Comparison of ENCODE assay signal across 24 cellular contexts in the genomic region with DNA sequence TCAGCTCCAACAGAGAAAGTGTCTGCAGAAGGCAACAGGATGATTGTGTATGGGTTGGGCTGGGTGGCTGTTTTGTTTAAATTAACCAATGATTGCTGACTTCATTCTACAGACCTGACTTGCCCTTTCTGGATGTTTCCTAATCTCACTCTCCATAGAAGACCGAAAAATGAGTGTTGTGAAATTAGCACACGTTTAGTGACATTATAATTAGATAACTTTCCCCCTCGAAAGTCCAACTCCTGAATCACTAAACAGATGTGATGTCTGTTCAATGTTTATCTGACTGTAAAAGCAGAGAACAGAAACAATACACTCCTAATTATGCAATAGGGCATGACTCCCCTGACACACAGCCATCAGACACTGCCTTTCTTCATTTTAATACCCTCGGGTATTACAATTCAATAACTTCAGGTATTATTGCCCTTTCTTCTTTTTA.
DNase-seq lines count a peak whose midpoint lies in the region; ATAC-seq and TF ChIP-seq lines count a peak whose summit lies in the region.
"Had no signal": no experiment of that assay in that cellular context is flagged by ENCODE, and none has a peak within 500 bp of the region (broad histone marks: within the 10 kb centered on the region; RNA-seq: fewer than 3 reads in every experiment).

No MANE protein-coding gene starts in this region.

- ATAC-seq in HG02973 (IDR thresholded peaks at IDR 0.05; ENCODE audit: unreplicated experiment) (no peak), GM21723 (IDR thresholded peaks at IDR 0.05; ENCODE audit: unreplicated experiment) (no peak)
- ATAC-seq: foreskin keratinocyte, HepG2, WTC11 had no signal

- DNase-seq in HCEC 1CT (peak; percentile 74), OCI-M1 (lab: John Stamatoyannopoulos, UW) (peak; percentile 53), fibroblast of peridontal ligament (ENCODE audit: extremely low read depth) (peak; percentile 52), skeletal muscle cell (ENCODE audit: low read depth) (peak; percentile 50), sigmoid colon (no peak), erythroblast (lab: John Stamatoyannopoulos, UW) (no peak)
- DNase-seq: activated CD4-positive, alpha-beta memory T cell treated with anti-CD3 and anti-CD28 coated beads for 36 hours; activated naive CD4-positive, alpha-beta T cell; DMS79; effector CD8-positive, alpha-beta T cell; foreskin keratinocyte; H7; NCI-H146; NCI-H345; nucleus accumbens; Peyer's patch; stimulated activated CD4-positive, alpha-beta T cell treated with anti-CD3 and anti-CD28 coated beads, Interleukin-15, amount 100 ng/mL, for 24 hours; substantia nigra had no signal

- H3K36me3 ChIP-seq in sigmoid colon, result no peaks in the 10 kb centered on the region
- H3K36me3 ChIP-seq: ascending aorta, Peyer's patch had no signal

- peak overlapping the region in 2 of 4 donors; percentile 36 to 44 for H3K27ac ChIP-seq in sigmoid colon
- H3K27ac ChIP-seq: ascending aorta, foreskin keratinocyte, Peyer's patch had no signal

- no peaks in the 10 kb centered on the region for H3K27me3 ChIP-seq in sigmoid colon
- H3K27me3 ChIP-seq: ascending aorta, Peyer's patch had no signal

- H3K4me3 ChIP-seq in skeletal muscle cell (ENCODE audit: low read depth, low read length) (no peak overlapping the region), sigmoid colon (no peak overlapping the region)
- H3K4me3 ChIP-seq: ascending aorta, lung, Peyer's patch had no signal

- H3K9me3 ChIP-seq in sigmoid colon, result no peaks in the 10 kb centered on the region
- H3K9me3 ChIP-seq: ascending aorta, Peyer's patch had no signal

- intact Hi-C loops in sigmoid colon (cut with DNase I), result loop anchor here (2.0 to 5.0 kb wide), 3 partner anchors 66 to 126 kb away; no protein-coding TSS in a partner anchor

- TF ChIP-seq POLR2A in sigmoid colon (IDR thresholded peaks at IDR 0.05), result no peak
- no peak for TF ChIP-seq POLR2A in erythroblast (IDR thresholded peaks at IDR 0.05; ENCODE audit: low read length)

- peak in 2 of 4 donors; percentile 5 to 57 for TF ChIP-seq EP300 in sigmoid colon (IDR thresholded peaks at IDR 0.05)

- no peak for TF ChIP-seq CTCF in sigmoid colon (IDR thresholded peaks at IDR 0.05)

- WGBS in sigmoid colon, 2 donors, result 52 to 64% methylated on average over 4 of the region's 4 CpGs

- peaks cover 0 to 24% (median 23%) of the 10 kb centered on the region in 4 donors for H3K4me1 ChIP-seq in sigmoid colon
- H3K4me1 ChIP-seq: ascending aorta, foreskin keratinocyte, Peyer's patch had no signal

Comparison
In these comparisons a context has a peak if more than half of its experiments do, and no peak if none do; other contexts are left out.
1. DNase-seq: peak in HCEC 1CT (single experiment), OCI-M1 (single experiment), fibroblast of peridontal ligament (single experiment) and skeletal muscle cell (single experiment); none in sigmoid colon (single experiment) and erythroblast (0 of 2).